18 cellular contexts compared by ENCODE assay signal in the genomic region with DNA sequence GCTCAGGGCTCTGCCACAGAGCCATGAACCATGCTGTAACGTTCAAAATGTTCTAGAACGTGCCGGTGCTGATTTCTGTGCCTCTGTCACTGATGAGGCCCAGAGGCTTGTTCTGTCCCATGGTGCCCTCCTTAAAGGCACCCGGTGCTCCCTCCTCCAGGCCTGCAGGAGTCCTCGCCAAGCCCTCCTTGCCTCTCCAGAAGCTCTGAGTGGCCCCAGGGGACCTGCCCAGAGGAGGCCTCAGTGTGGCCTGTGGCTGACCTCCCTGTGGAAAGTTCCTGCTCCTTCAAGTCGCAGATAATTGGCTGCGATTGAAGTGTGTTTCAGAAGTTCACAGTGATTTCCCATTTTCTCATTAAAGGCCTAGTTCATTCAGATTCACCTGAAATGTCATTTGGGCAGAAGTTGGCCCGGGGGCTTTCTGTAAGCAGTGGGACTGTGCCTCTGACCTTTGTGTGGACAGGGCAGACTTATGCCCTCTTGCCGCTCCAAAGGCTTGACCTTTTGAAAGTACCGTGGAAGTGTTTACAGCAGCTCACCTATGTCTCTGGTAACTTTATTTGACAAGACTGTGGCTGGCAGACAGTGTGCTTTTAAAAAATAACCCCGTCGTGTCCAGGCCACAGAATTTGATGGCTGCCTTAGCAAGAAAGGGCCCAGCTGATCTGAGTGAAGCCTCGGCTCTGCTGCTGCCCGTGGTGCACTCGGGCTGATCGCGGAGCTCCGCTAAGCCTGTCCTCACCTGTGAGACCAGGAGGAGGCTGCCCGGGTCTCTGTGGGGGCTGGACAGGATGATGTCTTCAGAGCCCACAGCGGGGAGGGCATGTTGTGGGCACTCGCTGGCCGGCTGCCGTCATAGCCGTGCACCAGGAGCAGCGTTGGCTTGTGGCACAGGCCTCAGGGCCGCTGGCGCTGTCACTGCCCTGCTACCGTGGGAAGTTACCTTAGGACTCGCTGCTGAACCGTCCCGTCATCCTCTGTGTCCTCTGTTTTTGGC. TPM values are rescaled to one million over a fixed set of nuclear protein-coding genes. Genes with fewer than 3 reads are reported as not detected.
DNase-seq lines count a peak whose midpoint lies in the region; ATAC-seq, FAIRE-seq and TF ChIP-seq lines count a peak whose summit lies in the region.
"Had no signal": no experiment of that assay in that cellular context is flagged by ENCODE, and none has a peak within 500 bp of the region (broad histone marks: within the 10 kb centered on the region; RNA-seq: fewer than 3 reads in every experiment).

No MANE protein-coding gene starts in this region.

- H3K36me3 ChIP-seq in IMR-90 (ENCODE audit: control insufficient read depth, insufficient read depth, low read length) = peaks cover 37% of the 10 kb centered on the region
- H3K36me3 ChIP-seq in astrocyte (ENCODE audit: insufficient read depth, low read length) = peaks cover 23% of the 10 kb centered on the region
- peaks cover 15 to 40% of the 10 kb centered on the region in 2 donors for H3K36me3 ChIP-seq in kidney (ENCODE audit: control insufficient read depth in 1 of 2, insufficient read depth in 2 of 2, low read length in 2 of 2)
- peaks cover 34 to 43% of the 10 kb centered on the region in 2 experiments for H3K36me3 ChIP-seq in trophoblast cell (ENCODE audit: control insufficient read depth in 1 of 2, insufficient read depth in 2 of 2, low read length in 2 of 2)
- H3K36me3 ChIP-seq in CD8-positive, alpha-beta memory T cell (ENCODE audit: insufficient read depth, low read length) = peaks cover 17% of the 10 kb centered on the region

- no peaks in the 10 kb centered on the region for H3K27me3 ChIP-seq in IMR-90 (ENCODE audit: control insufficient read depth, insufficient read depth, low read length)
- H3K27me3 ChIP-seq in astrocyte (ENCODE audit: insufficient read depth, low read length) = no peaks in the 10 kb centered on the region
- no peaks in the 10 kb centered on the region for H3K27me3 ChIP-seq in trophoblast cell (ENCODE audit: insufficient read depth, low read length)
- H3K27me3 ChIP-seq in CD8-positive, alpha-beta memory T cell (ENCODE audit: insufficient read depth, low read length, poor library complexity, severe bottlenecking) = no peaks in the 10 kb centered on the region
- H3K27me3 ChIP-seq: BE2C had no signal

- H3K4me1 Mint-ChIP-seq in astrocyte (ENCODE audit: low read depth, unreplicated experiment) = peaks cover 5% of the 10 kb centered on the region
- H3K4me1 Mint-ChIP-seq in CD8-positive, alpha-beta memory T cell = no peaks in the 10 kb centered on the region

- POLR2A ChIA-PET in IMR-90 (lab: Charles Lee; ENCODE audit: unreplicated experiment) = no interaction called here
- POLR2A ChIA-PET in CD8-positive, alpha-beta memory T cell (lab: Charles Lee) = no interaction called here

- CTCF ChIA-PET in IMR-90 (lab: Yijun Ruan, JAX) = no interaction called here
- CTCF ChIA-PET in CD8-positive, alpha-beta memory T cell (lab: Charles Lee) = interaction anchor here (0.7 kb wide), 1 partner anchor 452 kb away, joined by 3 read pairs; no protein-coding TSS in a partner anchor

- no peaks in the 10 kb centered on the region for H3K9me1 ChIP-seq in IMR-90 (ENCODE audit: insufficient read depth, low read length)

- H2BK5ac ChIP-seq in IMR-90 (ENCODE audit: low read depth, low read length, poor library complexity, severe bottlenecking) = no peak overlapping the region
- H2BK5ac ChIP-seq in trophoblast cell (ENCODE audit: low read depth, low read length, poor library complexity) = no peak overlapping the region

- no peak overlapping the region for H3K4me2 ChIP-seq in IMR-90 (ENCODE audit: low read depth, low read length)
- H3K4me2 ChIP-seq in astrocyte (ENCODE audit: low read length) = no peak overlapping the region
- H3K4me2 ChIP-seq in trophoblast cell (ENCODE audit: low read length) = no peak overlapping the region

- peak overlapping the region; percentile 11 for H3K27ac Mint-ChIP-seq in astrocyte (ENCODE audit: unreplicated experiment)
- H3K27ac Mint-ChIP-seq in CD8-positive, alpha-beta memory T cell = no peak overlapping the region
- H3K27ac Mint-ChIP-seq: CD4-positive, CD25-positive, alpha-beta regulatory T cell had no signal

- no peak overlapping the region for H3K27ac ChIP-seq in IMR-90 (ENCODE audit: insufficient read depth, low read length)
- no peak overlapping the region for H3K27ac ChIP-seq in astrocyte (ENCODE audit: low read depth, low read length)
- no peak overlapping the region for H3K27ac ChIP-seq in kidney (ENCODE audit: low read depth in 2 of 2, low read length in 2 of 2)
- no peak overlapping the region for H3K27ac ChIP-seq in trophoblast cell (ENCODE audit: low read depth, low read length)
- H3K27ac ChIP-seq in CD8-positive, alpha-beta memory T cell (ENCODE audit: low read depth, low read length) = no peak overlapping the region
- no peak overlapping the region for H3K27ac ChIP-seq in substantia nigra (ENCODE audit: low read depth, low read length, poor library complexity, severe bottlenecking)

- no peak overlapping the region for H2BK20ac ChIP-seq in IMR-90 (ENCODE audit: low read depth, low read length)

- H2BK120ac ChIP-seq in IMR-90 (ENCODE audit: low read depth, low read length) (no peak overlapping the region), trophoblast cell (ENCODE audit: insufficient read depth, low read length, poor library complexity) (peak overlapping the region; percentile 54)

- intact Hi-C loops in IMR-90 (cut with micrococcal nuclease) = no loop called here
- intact Hi-C loops in kidney (cut with DNase I) = loop anchor here (5.0 kb wide), 1 partner anchor 126 kb away; the partner anchor contains the start of gene CPZ

- TF ChIP-seq POLR2A in IMR-90 (IDR thresholded peaks at IDR 0.05; ENCODE audit: low read depth, low read length) = no peak

- DNase-seq in IMR-90 (no peak), astrocyte (ENCODE audit: low read depth) (no peak), kidney (peak; percentile 67), trophoblast cell (no peak), substantia nigra (lab: John Stamatoyannopoulos, UW) (no peak)
- no peak for DNase-seq in CD8-positive, alpha-beta memory T cell
- DNase-seq: ACHN; BE2C; C1 segment of cervical spinal cord; CD4-positive, CD25-positive, alpha-beta regulatory T cell; DMS153; DMS79; GDM1 had no signal

- H3K14ac ChIP-seq in IMR-90 (replicated peaks; ENCODE audit: low read depth, low read length) = no peak overlapping the region
- H3K14ac ChIP-seq in trophoblast cell (ENCODE audit: low read length) = peak overlapping the region; percentile 4

- no peaks in the 10 kb centered on the region for H3K27me3 Mint-ChIP-seq in astrocyte (ENCODE audit: low read depth, unreplicated experiment)
- H3K27me3 Mint-ChIP-seq in CD8-positive, alpha-beta memory T cell = no peaks in the 10 kb centered on the region
- H3K27me3 Mint-ChIP-seq: CD4-positive, CD25-positive, alpha-beta regulatory T cell had no signal

- H3K36me3 Mint-ChIP-seq in astrocyte (ENCODE audit: low read depth, unreplicated experiment) = peaks cover 10% of the 10 kb centered on the region
- peaks cover 5 to 87% (median 13%) of the 10 kb centered on the region in 3 donors for H3K36me3 Mint-ChIP-seq in CD8-positive, alpha-beta memory T cell

- ATAC-seq in IMR-90 (ENCODE audit: low read depth) = no peak
- ATAC-seq in GM21390 (IDR thresholded peaks at IDR 0.05; ENCODE audit: unreplicated experiment) = no peak

- in situ Hi-C loops in IMR-90 (cut with MboI; ENCODE audit: low sequenced_read_pairs) = no loop called here

- H2AFZ ChIP-seq in IMR-90 (replicated peaks; ENCODE audit: low read length, poor library complexity) = no peak overlapping the region
- no peak overlapping the region for H2AFZ ChIP-seq in astrocyte (ENCODE audit: low read depth, low read length)
- no peak overlapping the region for H2AFZ ChIP-seq in trophoblast cell (ENCODE audit: insufficient read depth, low read length, poor library complexity)

- dilution Hi-C loops in IMR-90 (cut with HindIII; ENCODE audit: low sequenced_read_pairs, unreplicated experiment) = no loop called here

- H2AK9ac ChIP-seq in IMR-90 (replicated peaks; ENCODE audit: low read depth, low read length, poor library complexity) = peak overlapping the region; percentile 46

- FAIRE-seq in astrocyte (lab: Jason Lieb, UNC) (no peak), kidney (lab: Jason Lieb, UNC) (no peak)
- FAIRE-seq: A204.1, GM12892, GM18507 had no signal

- no peaks in the 10 kb centered on the region; the same call in 1 of the 2 replicates for H3K4me1 ChIP-seq in IMR-90 (ENCODE audit: control insufficient read depth, insufficient read depth, low read length)
- peaks cover 4% of the 10 kb centered on the region for H3K4me1 ChIP-seq in astrocyte (ENCODE audit: insufficient read depth, low read length)
- peaks cover 6 to 7% of the 10 kb centered on the region in 2 donors for H3K4me1 ChIP-seq in kidney (ENCODE audit: control insufficient read depth in 1 of 2, insufficient read depth in 1 of 2, low read depth in 1 of 2, low read length in 2 of 2)
- peaks cover 3 to 5% of the 10 kb centered on the region in 2 experiments for H3K4me1 ChIP-seq in trophoblast cell (ENCODE audit: control insufficient read depth in 1 of 2, insufficient read depth in 2 of 2, low read length in 2 of 2)
- no peaks in the 10 kb centered on the region for H3K4me1 ChIP-seq in CD8-positive, alpha-beta memory T cell (ENCODE audit: insufficient read depth, low read length)
- H3K4me1 ChIP-seq: BE2C had no signal

- H3K56ac ChIP-seq in IMR-90 (ENCODE audit: extremely low read depth, insufficient read depth, low read length) = no peak overlapping the region

- H4K91ac ChIP-seq in IMR-90 (ENCODE audit: insufficient read depth, low read depth, low read length) (no peak overlapping the region), trophoblast cell (ENCODE audit: low read depth, low read length) (peak overlapping the region; percentile 51)

- H2BK12ac ChIP-seq in trophoblast cell (ENCODE audit: low read length) = no peak overlapping the region

- H4K20me1 ChIP-seq in IMR-90 (ENCODE audit: insufficient read depth, low read length) (peaks cover 4% of the 10 kb centered on the region; the same call in 1 of the 2 replicates), astrocyte (ENCODE audit: insufficient read depth, low read length) (peaks cover 20% of the 10 kb centered on the region)

- H3K9me3 ChIP-seq in IMR-90 (ENCODE audit: control insufficient read depth, insufficient read depth, low read length) (no peaks in the 10 kb centered on the region), astrocyte (ENCODE audit: insufficient read depth, low read depth, low read length) (no peaks in the 10 kb centered on the region), kidney (ENCODE audit: control insufficient read depth in 1 of 2, low read length in 2 of 2) (no peaks in the 10 kb centered on the region), trophoblast cell (ENCODE audit: insufficient read depth, low read depth, low read length) (no peaks in the 10 kb centered on the region)
- H3K9me3 ChIP-seq in CD8-positive, alpha-beta memory T cell (ENCODE audit: low read length) = no peaks in the 10 kb centered on the region
- H3K9me3 ChIP-seq: BE2C, HAP-1 had no signal

- no peak overlapping the region for H3K4ac ChIP-seq in IMR-90 (ENCODE audit: low read depth, low read length)
- no peak overlapping the region for H3K4ac ChIP-seq in trophoblast cell (ENCODE audit: low read depth, low read length)

- 0 out of 4 replicates have a peak, but pooled peaks cover 0 to 3% of the 10 kb centered on the region in 2 experiments for H3K79me1 ChIP-seq in IMR-90 (ENCODE audit: low read depth in 1 of 2, low read length in 2 of 2)
- peaks cover 11% of the 10 kb centered on the region for H3K79me1 ChIP-seq in trophoblast cell (ENCODE audit: low read length)

- no peak overlapping the region for H2BK15ac ChIP-seq in IMR-90 (ENCODE audit: low read depth, low read length)

- H4K5ac ChIP-seq in IMR-90 (ENCODE audit: low read depth, low read length) = no peak overlapping the region

- no peak overlapping the region for H3K23ac ChIP-seq in IMR-90 (ENCODE audit: low read depth, low read length)
- no peak overlapping the region for H3K23ac ChIP-seq in trophoblast cell (ENCODE audit: low read length)

- TF ChIP-seq CTCF in IMR-90 (conservative IDR thresholded peaks at IDR 0.05; ENCODE audit: low read depth, low read length) (no peak), astrocyte (IDR thresholded peaks at IDR 0.05; ENCODE audit: insufficient read depth, low read depth, low read length) (no peak), kidney (IDR thresholded peaks at IDR 0.05; ENCODE audit: borderline replicate concordance, extremely low read depth, insufficient read depth) (no peak)

- no peak overlapping the region for H3K4me3 Mint-ChIP-seq in astrocyte (ENCODE audit: unreplicated experiment)
- H3K4me3 Mint-ChIP-seq in CD8-positive, alpha-beta memory T cell = no peak overlapping the region
- H3K4me3 Mint-ChIP-seq: CD4-positive, CD25-positive, alpha-beta regulatory T cell had no signal

- H3K9ac ChIP-seq in IMR-90 (ENCODE audit: low read depth, low read length) = no peak overlapping the region
- no peak overlapping the region for H3K9ac ChIP-seq in astrocyte (ENCODE audit: low read length)
- H3K9ac ChIP-seq in kidney (ENCODE audit: low read length in 2 of 2) = no peak overlapping the region
- no peak overlapping the region for H3K9ac ChIP-seq in trophoblast cell (ENCODE audit: low read length)

- H3K4me3 ChIP-seq in IMR-90 (ENCODE audit: insufficient read depth, low read depth, low read length) (no peak overlapping the region), astrocyte (ENCODE audit: insufficient read depth, low read depth, low read length) (no peak overlapping the region), kidney (ENCODE audit: low read length in 2 of 2) (no peak overlapping the region), trophoblast cell (ENCODE audit: low read depth, low read length) (no peak overlapping the region)
- H3K4me3 ChIP-seq in CD8-positive, alpha-beta memory T cell (ENCODE audit: low read length) = no peak overlapping the region
- H3K4me3 ChIP-seq: HAP-1 had no signal

- no peak for TF ChIP-seq RAD21 in IMR-90 (IDR thresholded peaks at IDR 0.05; ENCODE audit: low read length)

- H4K12ac ChIP-seq in trophoblast cell (ENCODE audit: low read depth, low read length) = no peak overlapping the region

- H4K8ac ChIP-seq in IMR-90 (ENCODE audit: low read depth in 2 of 2, low read length in 2 of 2) = no peak overlapping the region
- peak overlapping the region; percentile 52 for H4K8ac ChIP-seq in trophoblast cell (ENCODE audit: low read depth, low read length)

- BruUV-seq in IMR-90 (replicated peaks; lab: Mats Ljungman, UMichigan) = no TSS peak

- no peak overlapping the region for H2AK5ac ChIP-seq in IMR-90 (ENCODE audit: low read depth, low read length)
- H2AK5ac ChIP-seq in trophoblast cell (ENCODE audit: low read length) = no peak overlapping the region

- no peaks in the 10 kb centered on the region for H3K79me2 ChIP-seq in astrocyte (ENCODE audit: insufficient read depth, low read length)
- no peaks in the 10 kb centered on the region for H3K79me2 ChIP-seq in trophoblast cell (ENCODE audit: control insufficient read depth, insufficient read depth, low read length, poor library complexity)

- H3K18ac ChIP-seq in IMR-90 (ENCODE audit: low read depth, low read length) = no peak overlapping the region
- peak overlapping the region; percentile 1 for H3K18ac ChIP-seq in trophoblast cell (ENCODE audit: low read length)

- H3K9me3 Mint-ChIP-seq in astrocyte (ENCODE audit: unreplicated experiment) = no peaks in the 10 kb centered on the region
- H3K9me3 Mint-ChIP-seq in CD8-positive, alpha-beta memory T cell = no peaks in the 10 kb centered on the region
- H3K9me3 Mint-ChIP-seq: CD4-positive, CD25-positive, alpha-beta regulatory T cell had no signal

- 92% methylated on average over 16 of the region's 31 CpGs; no CpG with 5 or more reads in 1 of the 2 experiments for WGBS in IMR-90 (ENCODE audit: extremely low coverage in 2 of 2, insufficient read length in 1 of 2), 2 experiments
- WGBS in trophoblast cell (ENCODE audit: extremely low coverage, insufficient coverage, insufficient read length) = no CpG with 5 or more reads among the region's 31 CpGs

RNA-seq across cellular contexts. Expression of gene TRMT44, which starts 25.3 kb away (rescaled TPM):
- 7.3 and 9.7 TPM in 2 replicates for total RNA-seq in IMR-90 (2012; rRNA removed)
- 6.3 and 8.1 TPM in 2 replicates for polyA plus RNA-seq in IMR-90 (2012; rRNA removed)
- 3.5 and 5.1 TPM in 2 replicates for polyA plus RNA-seq in IMR-90 (2012; cell fraction: cytosol; rRNA removed)
- polyA plus RNA-seq in IMR-90 (2012; cell fraction: nucleus; rRNA removed; ENCODE audit: low replicate concordance) = 15.8 and 24.6 TPM in 2 replicates
- 12.2 and 18.0 TPM in 2 replicates for total RNA-seq in astrocyte
- 20.1 TPM for total RNA-seq in kidney
- polyA plus RNA-seq in kidney (ENCODE audit: insufficient read depth, low read depth, low replicate concordance) = 5.1 TPM
- 16.7 and 17.7 TPM in 2 replicates for polyA plus RNA-seq in trophoblast cell (2013)
- 10 to 100 TPM; 25.2 to 25.6 TPM for total RNA-seq in CD8-positive, alpha-beta memory T cell
- polyA plus RNA-seq in CD8-positive, alpha-beta memory T cell = 13.8 TPM

RNA-seq across cellular contexts. Expression of gene ACOX3, which starts 25.4 kb away (rescaled TPM):
- 24.2 and 25.8 TPM in 2 replicates for total RNA-seq in IMR-90 (2012; rRNA removed)
- 13.2 and 15.2 TPM in 2 replicates for polyA plus RNA-seq in IMR-90 (2012; rRNA removed)
- polyA plus RNA-seq in IMR-90 (2012; cell fraction: cytosol; rRNA removed) = 8.9 and 9.6 TPM in 2 replicates
- polyA plus RNA-seq in IMR-90 (2012; cell fraction: nucleus; rRNA removed; ENCODE audit: low replicate concordance) = 18.2 and 21.1 TPM in 2 replicates
- 45.6 and 54.6 TPM in 2 replicates for total RNA-seq in astrocyte
- 21.7 TPM for total RNA-seq in kidney
- polyA plus RNA-seq in kidney (ENCODE audit: insufficient read depth, low read depth, low replicate concordance) = 10.1 TPM
- polyA plus RNA-seq in trophoblast cell (2013) = 21.5 and 23.3 TPM in 2 replicates
- 10 to 100 TPM; 22.3 to 24.9 TPM for total RNA-seq in CD8-positive, alpha-beta memory T cell
- polyA plus RNA-seq in CD8-positive, alpha-beta memory T cell = 14.2 TPM
